Comparison of ENCODE assay signal across 8 cellular contexts in genomic region chr11:73597956-73598718, GRCh38. TPM values are rescaled to one million over a fixed set of nuclear protein-coding genes. Genes with fewer than 3 reads are reported as not detected.
DNase-seq lines count a peak whose midpoint lies in the region; ATAC-seq and TF ChIP-seq lines count a peak whose summit lies in the region.

FAM168A (minus strand) TSS chr11:73598112; CDS start chr11:73468474, 129,638 bp downstream.

- H3K27me3 ChIP-seq in WERI-Rb-1 (ENCODE audit: insufficient read depth, low read depth, severe bottlenecking) (no peaks in the 10 kb centered on the region), mammary epithelial cell (ENCODE audit: insufficient read depth, low read length) (no peaks in the 10 kb centered on the region), iPS-20b (ENCODE audit: insufficient read depth, low read length) (no peaks in the 10 kb centered on the region)

- intact Hi-C loops in mammary epithelial cell (cut with micrococcal nuclease) = loop anchor here (1.0 to 2.0 kb wide), 4 partner anchors 15 to 120 kb away; no protein-coding TSS in a partner anchor

- peak within 1 kb of the TSS; percentile 76 for H3K4me2 ChIP-seq in mammary epithelial cell (ENCODE audit: insufficient read depth, low read depth, low read length)

- H2AFZ ChIP-seq in mammary epithelial cell (ENCODE audit: low read depth, low read length) = peak within 1 kb of the TSS; percentile 96

- ATAC-seq in GM18873 (IDR thresholded peaks at IDR 0.05; ENCODE audit: low FRiP score, unreplicated experiment) (peak; percentile 79), HG03139 (IDR thresholded peaks at IDR 0.05; ENCODE audit: unreplicated experiment) (peak; percentile 83)

- peaks cover 45% of the 10 kb centered on the region for H3K79me2 ChIP-seq in mammary epithelial cell (ENCODE audit: insufficient read depth, low read length)

- H3K9ac ChIP-seq in mammary epithelial cell (ENCODE audit: insufficient read depth, low read length) = peak within 1 kb of the TSS; percentile 76
- peak within 1 kb of the TSS; percentile 90 for H3K9ac ChIP-seq in iPS-20b (ENCODE audit: low read depth, low read length)

- no peaks in the 10 kb centered on the region for H4K20me1 ChIP-seq in mammary epithelial cell (ENCODE audit: insufficient read depth, low read length)

- H3K9me3 ChIP-seq in WERI-Rb-1 (ENCODE audit: severe bottlenecking) (no peaks in the 10 kb centered on the region), mammary epithelial cell (replicated peaks; ENCODE audit: insufficient read depth, low read length) (no peaks in the 10 kb centered on the region), iPS-20b (ENCODE audit: insufficient read depth, low read depth, low read length) (no peaks in the 10 kb centered on the region)

- no peak for TF ChIP-seq CTCF in WERI-Rb-1 (IDR thresholded peaks at IDR 0.05; ENCODE audit: low read depth, low read length)
- peak; percentile 5 to 31 for TF ChIP-seq CTCF in mammary epithelial cell (conservative IDR thresholded peaks at IDR 0.05 in 1 of 2, IDR thresholded peaks at IDR 0.05 in 1 of 2; ENCODE audit: extremely low read depth in 1 of 2, insufficient read depth in 1 of 2, low read depth in 1 of 2, low read length in 2 of 2)

- H3K4me1 ChIP-seq in mammary epithelial cell (ENCODE audit: insufficient read depth, low read length) (peaks cover 8% of the 10 kb centered on the region), iPS-20b (ENCODE audit: insufficient read depth, low read length) (peaks cover 7% of the 10 kb centered on the region; the same call in 1 of the 2 replicates)

- peak within 1 kb of the TSS; percentile 97 for H3K27ac ChIP-seq in WERI-Rb-1
- peak within 1 kb of the TSS; percentile 48 for H3K27ac ChIP-seq in mammary epithelial cell (ENCODE audit: insufficient read depth, low read depth, low read length)
- H3K27ac ChIP-seq in iPS-20b (ENCODE audit: low read length) = peak within 1 kb of the TSS; percentile 58
- peak within 1 kb of the TSS; percentile 42 to 94 (median 87) for H3K27ac ChIP-seq in skin epidermis

- peak; percentile 95 for DNase-seq in AG08395 (ENCODE audit: low spot score)
- peak; percentile 98 for DNase-seq in NCI-H2227 (lab: John Stamatoyannopoulos, UW; ENCODE audit: unreplicated experiment)
- DNase-seq in WERI-Rb-1 = peak; percentile 97
- DNase-seq in mammary epithelial cell = peak; percentile 98

- dilution Hi-C loops in mammary epithelial cell (cut with HindIII; ENCODE audit: low sequenced_read_pairs) = no loop called here

- H3K36me3 ChIP-seq in WERI-Rb-1 (no peaks in the 10 kb centered on the region; the same call in none of the 2 replicates), mammary epithelial cell (ENCODE audit: insufficient read depth, low read length) (no peaks in the 10 kb centered on the region), iPS-20b (ENCODE audit: insufficient read depth, low read depth, low read length) (no peaks in the 10 kb centered on the region)

- CTCF ChIA-PET in mammary epithelial cell (lab: Charles Lee; ENCODE audit: low non-redundant PET) = interaction anchor here (0.6 kb wide), 1 partner anchor 135 kb away, joined by 3 read pairs; no protein-coding TSS in a partner anchor

- in situ Hi-C loops in mammary epithelial cell (cut with MboI; ENCODE audit: low sequenced_read_pairs in 2 of 2) = loop anchor here in 1 of 2 donors (10.0 kb wide), 1 partner anchor 57 kb away; no protein-coding TSS in a partner anchor

- WGBS in mammary epithelial cell (ENCODE audit: low coverage, missing lambda C conversion rate) = 0% methylated on average over 4 of the region's 64 CpGs

- H3K4me3 ChIP-seq in WERI-Rb-1 (ENCODE audit: low read depth, low read length) = peak within 1 kb of the TSS; percentile 57
- peak within 1 kb of the TSS; percentile 68 to 100 (median 75) for H3K4me3 ChIP-seq in mammary epithelial cell (replicated peaks in 1 of 3; ENCODE audit: insufficient read depth in 1 of 3, low read depth in 2 of 3, low read length in 3 of 3)
- peak within 1 kb of the TSS; percentile 78 for H3K4me3 ChIP-seq in iPS-20b (ENCODE audit: low read length)
- peak within 1 kb of the TSS; percentile 80 to 98 (median 89) for H3K4me3 ChIP-seq in skin epidermis

- no TSS peak for BruUV-seq in mammary epithelial cell (replicated peaks; lab: Mats Ljungman, UMichigan)

RNA-seq across cellular contexts. Expression of gene FAM168A, which starts in this region (rescaled TPM):
- total RNA-seq in mammary epithelial cell = 10 to 100 TPM; 28.2 to 33.4 TPM
- 16.1 TPM for polyA plus RNA-seq in mammary epithelial cell
- polyA minus RNA-seq in mammary epithelial cell = 70.6 TPM

Comparison
In these comparisons a context has a peak if more than half of its experiments do, and no peak if none do; other contexts are left out.
1. Peak in every context shown above with its lines: DNase-seq, ATAC-seq, H3K4me3 ChIP-seq and H3K27ac ChIP-seq.